21 cellular contexts compared by ENCODE assay signal in the genomic region with DNA sequence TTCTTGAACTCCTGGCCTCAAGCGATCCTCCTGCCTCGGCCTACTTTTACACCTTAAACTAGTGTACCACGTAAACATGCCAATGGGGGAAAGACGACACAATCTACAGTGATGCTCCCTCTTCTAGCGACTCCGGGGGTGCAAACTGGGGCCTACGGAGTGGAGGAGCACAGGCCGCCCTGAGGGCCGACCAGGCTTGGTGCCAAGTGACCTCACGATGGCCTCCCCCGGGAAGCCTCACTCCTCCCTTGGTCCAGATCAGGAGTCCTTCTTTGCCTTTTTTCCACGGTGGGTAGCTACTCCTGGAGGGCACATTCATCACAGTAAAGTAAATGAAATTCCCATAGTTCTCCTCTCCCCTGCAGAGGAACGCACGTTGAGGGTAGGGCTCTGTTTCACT.
A peak's percentile ranks its signal among the peaks of the same experiment; 100 is the strongest.
DNase-seq lines count a peak whose midpoint lies in the region; ATAC-seq and TF ChIP-seq lines count a peak whose summit lies in the region.
"Had no signal": no experiment of that assay in that cellular context is flagged by ENCODE, and none has a peak within 500 bp of the region (broad histone marks: within the 10 kb centered on the region; RNA-seq: fewer than 3 reads in every experiment).

No MANE protein-coding gene starts in this region.

- H3K4me3 ChIP-seq in GM23338 (no peak overlapping the region), Karpas-422 (ENCODE audit: low read length) (no peak overlapping the region)
- H3K4me3 ChIP-seq: BLaER1 treated with 17β-estradiol and CSF1 and Interleukin-3, amounts not matched to agents 10 nM and 100 nM; GM12878; HAP-1 had no signal

- H3K36me3 Mint-ChIP-seq in GM23338 (ENCODE audit: low read depth) (no peaks in the 10 kb centered on the region), brain (no peaks in the 10 kb centered on the region), nephron (ENCODE audit: low read depth) (no peaks in the 10 kb centered on the region), T-helper 17 cell (ENCODE audit: low read depth) (peaks cover 2% of the 10 kb centered on the region)
- H3K36me3 Mint-ChIP-seq: CD8-positive, alpha-beta T cell; IgD-negative memory B cell had no signal

- H3K27ac Mint-ChIP-seq in GM23338: no peak overlapping the region
- H3K27ac Mint-ChIP-seq in brain: no peak overlapping the region
- H3K27ac Mint-ChIP-seq in nephron: no peak overlapping the region
- no peak overlapping the region for H3K27ac Mint-ChIP-seq in T-helper 17 cell
- H3K27ac Mint-ChIP-seq: B cell; CD8-positive, alpha-beta T cell; IgD-negative memory B cell had no signal

- H3K4me3 Mint-ChIP-seq in GM23338 (no peak overlapping the region; the same call in 2 of the 3 replicates), brain (peak overlapping the region in 4 of 5 experiments; percentile 37 to 91 (median 84)), nephron (peak overlapping the region in 2 of 3 experiments; percentile 12 to 43), T-helper 17 cell (no peak overlapping the region)
- H3K4me3 Mint-ChIP-seq: CD8-positive, alpha-beta T cell had no signal

- H3K4me1 ChIP-seq in GM23338 (ENCODE audit: insufficient read depth) (no peaks in the 10 kb centered on the region), Karpas-422 (ENCODE audit: low read length) (peaks cover 87% of the 10 kb centered on the region)

- H3K9me2 ChIP-seq in GM23338 (ENCODE audit: insufficient read depth): no peaks in the 10 kb centered on the region
- H3K9me2 ChIP-seq in Karpas-422 (replicated peaks; ENCODE audit: insufficient read depth, low read length): no peaks in the 10 kb centered on the region

- TF ChIP-seq CTCF in GM23338 (conservative IDR thresholded peaks at IDR 0.05; ENCODE audit: low read depth in 2 of 2): no peak
- TF ChIP-seq CTCF in brain (conservative IDR thresholded peaks at IDR 0.05): no peak
- TF ChIP-seq CTCF in nephron (IDR thresholded peaks at IDR 0.05; ENCODE audit: unreplicated experiment in 3 of 3): no peak

- H3K4me2 ChIP-seq in GM23338 (no peak overlapping the region), Karpas-422 (ENCODE audit: low read depth, low read length, poor library complexity, severe bottlenecking) (no peak overlapping the region)
- H3K4me2 ChIP-seq: BLaER1 treated with 17β-estradiol and CSF1 and Interleukin-3, amounts not matched to agents 10 nM and 100 nM had no signal

- H3K36me3 ChIP-seq in GM23338 (ENCODE audit: insufficient read depth) (no peaks in the 10 kb centered on the region), Karpas-422 (ENCODE audit: insufficient read depth, low read length) (no peaks in the 10 kb centered on the region)
- H3K36me3 ChIP-seq: BLaER1 treated with 17β-estradiol and CSF1 and Interleukin-3, amounts not matched to agents 10 nM and 100 nM; HAP-1 had no signal

- H3K79me2 ChIP-seq in GM23338 (replicated peaks; ENCODE audit: insufficient read depth) (no peaks in the 10 kb centered on the region), Karpas-422 (ENCODE audit: low read length) (no peaks in the 10 kb centered on the region)

- H3F3A ChIP-seq in GM23338 (replicated peaks; ENCODE audit: low read depth): no peaks in the 10 kb centered on the region

- DNase-seq in GM23338 (ENCODE audit: low spot score) (no peak), Karpas-422 (no peak), T-helper 17 cell (no peak)
- no peak for DNase-seq in stimulated activated CD4-positive, alpha-beta T cell treated with anti-CD3 and anti-CD28 coated beads, Interleukin-12 subunit alpha, Interleukin-12 subunit beta, amount 100 ng/mL, for 4 hours
- DNase-seq: CD8-positive, alpha-beta T cell; COR-L47; DMS 273 treated with DMSO at 0.1 percent for 48 hours; DMS53; DND-41; EL; KG1 had no signal

- ATAC-seq in GM23338 (no peak), GM18511 (IDR thresholded peaks at IDR 0.05; ENCODE audit: unreplicated experiment) (no peak), T-helper 17 cell (no peak), HG03520 (IDR thresholded peaks at IDR 0.05; ENCODE audit: unreplicated experiment) (no peak)
- ATAC-seq: CD8-positive, alpha-beta T cell; GM12878 had no signal

- H3K4me1 Mint-ChIP-seq in GM23338 (peaks cover 6% of the 10 kb centered on the region), brain (peaks cover 37% of the 10 kb centered on the region), nephron (peaks cover 23% of the 10 kb centered on the region), T-helper 17 cell (peaks cover 13% of the 10 kb centered on the region)

- no peaks in the 10 kb centered on the region for H4K20me1 ChIP-seq in GM23338 (replicated peaks; ENCODE audit: insufficient read depth)
- no peaks in the 10 kb centered on the region for H4K20me1 ChIP-seq in Karpas-422 (ENCODE audit: insufficient read depth, low read depth, low read length)
- H4K20me1 ChIP-seq: BLaER1 treated with 17β-estradiol and CSF1 and Interleukin-3, amounts not matched to agents 10 nM and 100 nM had no signal

- H3K27ac ChIP-seq in GM23338 (ENCODE audit: low read depth) (no peak overlapping the region), Karpas-422 (ENCODE audit: low read length) (peak overlapping the region; percentile 99)
- H3K27ac ChIP-seq: BLaER1 treated with 17β-estradiol and CSF1 and Interleukin-3, amounts not matched to agents 10 nM and 100 nM; HL-60 had no signal

- H3K9ac ChIP-seq in Karpas-422 (ENCODE audit: low read length): 0 out of 2 replicates have a peak overlapping the region, but pooled peaks have one; percentile 66
- H3K9ac ChIP-seq: BLaER1 treated with 17β-estradiol and CSF1 and Interleukin-3, amounts not matched to agents 10 nM and 100 nM had no signal

- no peaks in the 10 kb centered on the region for H3K9me3 Mint-ChIP-seq in GM23338
- H3K9me3 Mint-ChIP-seq in brain: no peaks in the 10 kb centered on the region
- H3K9me3 Mint-ChIP-seq in nephron: no peaks in the 10 kb centered on the region
- H3K9me3 Mint-ChIP-seq: CD8-positive, alpha-beta T cell; IgD-negative memory B cell had no signal

- no peaks in the 10 kb centered on the region for H3K9me3 ChIP-seq in Karpas-422 (ENCODE audit: low read length)
- no peaks in the 10 kb centered on the region for H3K9me3 ChIP-seq in T-helper 17 cell (ENCODE audit: control insufficient read depth, low read length, poor library complexity, severe bottlenecking)
- H3K9me3 ChIP-seq: HAP-1 had no signal

- H3K27me3 Mint-ChIP-seq in GM23338 (ENCODE audit: insufficient read depth, low read depth, poor library complexity): peaks cover 6% of the 10 kb centered on the region
- peaks cover 9% of the 10 kb centered on the region for H3K27me3 Mint-ChIP-seq in brain
- peaks cover 33% of the 10 kb centered on the region for H3K27me3 Mint-ChIP-seq in nephron (ENCODE audit: low read depth)
- H3K27me3 Mint-ChIP-seq in T-helper 17 cell: peaks cover 23% of the 10 kb centered on the region

- peak overlapping the region; percentile 66; the same call in 1 of the 2 replicates for H2AFZ ChIP-seq in GM23338
- no peak overlapping the region for H2AFZ ChIP-seq in Karpas-422 (ENCODE audit: low read length)

- H3K27me3 ChIP-seq in GM23338 (ENCODE audit: insufficient read depth) (no peaks in the 10 kb centered on the region), Karpas-422 (ENCODE audit: low read length) (no peaks in the 10 kb centered on the region)

TF ChIP-seq in GM23338, 12 proteins besides CTCF, POLR2A, EP300 and RAD21 (continues in another document):
- no peak for TF ChIP-seq NANOG (IDR thresholded peaks at IDR 0.05; ENCODE audit: borderline replicate concordance)
- TF ChIP-seq JUNB (IDR thresholded peaks at IDR 0.05; ENCODE audit: unreplicated experiment): no peak
- TF ChIP-seq ZNF114 (CRISPR knock-in tag; IDR thresholded peaks at IDR 0.05): no peak
- TF ChIP-seq STAT1 (IDR thresholded peaks at IDR 0.05; ENCODE audit: unreplicated experiment): no peak
- no peak for TF ChIP-seq EZH2 (IDR thresholded peaks at IDR 0.05; ENCODE audit: low read depth, unreplicated experiment)

Comparison
In these comparisons a context has a peak if more than half of its experiments do, and no peak if none do; other contexts are left out.
1. H3K4me3 Mint-ChIP-seq: peak in brain (4 of 5) and nephron (2 of 3); none in GM23338 (single experiment) and T-helper 17 cell (single experiment).